Comparison of ENCODE assay signal across 1 cellular context in genomic region chr5:160186480-160186879, GRCh38.
TF ChIP-seq lines count a peak whose summit lies in the region.

No MANE protein-coding gene starts in this region.

TF ChIP-seq in GM23338, 12 proteins besides CTCF, POLR2A, EP300 and RAD21 (continued from another document):
- TF ChIP-seq ZNF462 (CRISPR knock-in tag; IDR thresholded peaks at IDR 0.05) = no peak
- TF ChIP-seq POLR2AphosphoS5 (IDR thresholded peaks at IDR 0.05; ENCODE audit: low read depth) = no peak
- TF ChIP-seq EZH2phosphoT487 (IDR thresholded peaks at IDR 0.05; ENCODE audit: unreplicated experiment) = no peak
